Comparison of ENCODE assay signal across 25 cellular contexts in genomic region chr12:20409639-20410038, GRCh38. TPM values are rescaled to one million over a fixed set of nuclear protein-coding genes. Genes with fewer than 3 reads are reported as not detected.
A peak's percentile ranks its signal among the peaks of the same experiment; 100 is the strongest.
DNase-seq lines count a peak whose midpoint lies in the region; ATAC-seq, FAIRE-seq and TF ChIP-seq lines count a peak whose summit lies in the region.
"Had no signal": no experiment of that assay in that cellular context is flagged by ENCODE, and none has a peak within 500 bp of the region (broad histone marks: within the 10 kb centered on the region; RNA-seq: fewer than 3 reads in every experiment).

No MANE protein-coding gene starts in this region.

- H3K4me1 ChIP-seq in left ventricle myocardium inferior (peaks cover 94% of the 10 kb centered on the region), heart left ventricle (peaks cover 0 to 80% (median 20%) of the 10 kb centered on the region in 12 donors), H1 (replicated peaks in 1 of 4; ENCODE audit: control insufficient read depth in 3 of 4, insufficient read depth in 4 of 4, low read length in 3 of 4) (peaks cover 0 to 8% (median 7%) of the 10 kb centered on the region in 4 experiments; a peak in 5 of 7 replicates), neuron (ENCODE audit: insufficient read depth, low read length) (peaks cover 28% of the 10 kb centered on the region), ovary (ENCODE audit: insufficient read depth) (no peaks in the 10 kb centered on the region)
- H3K4me1 ChIP-seq: BE2C had no signal

- H3K27me3 Mint-ChIP-seq in nephron progenitor cell (ENCODE audit: low read depth, poor library complexity) = peaks cover 10% of the 10 kb centered on the region
- H3K27me3 Mint-ChIP-seq: CD4-positive, CD25-positive, alpha-beta regulatory T cell had no signal

- no peaks in the 10 kb centered on the region for H3K9me3 Mint-ChIP-seq in nephron progenitor cell

- CTCF ChIA-PET in H1 (lab: Charles Lee; ENCODE audit: partially characterized antibody) = interaction anchor here (0.7 to 1.1 kb wide), 2 partner anchors 73 to 215 kb away, joined by 3 to 5 read pairs; no protein-coding TSS in a partner anchor

- no peak for TF ChIP-seq RAD21 in H1 (IDR thresholded peaks at IDR 0.05 in 1 of 2, conservative IDR thresholded peaks at IDR 0.05 in 1 of 2; ENCODE audit: low read depth in 2 of 2, low read length in 2 of 2)

- intact Hi-C loops in left ventricle myocardium inferior (cut with micrococcal nuclease) (no loop called here), heart left ventricle (cut with DNase I) (no loop called here), ovary (cut with DNase I) (no loop called here)

- H3K9me3 ChIP-seq in left ventricle myocardium inferior (replicated peaks) = no peaks in the 10 kb centered on the region
- no peaks in the 10 kb centered on the region for H3K9me3 ChIP-seq in heart left ventricle
- H3K9me3 ChIP-seq in H1 (ENCODE audit: insufficient read depth in 2 of 2, low read depth in 1 of 2, low read length in 1 of 2) = no peaks in the 10 kb centered on the region
- no peaks in the 10 kb centered on the region for H3K9me3 ChIP-seq in neuron (ENCODE audit: low read length)
- no peaks in the 10 kb centered on the region for H3K9me3 ChIP-seq in ovary
- H3K9me3 ChIP-seq: BE2C had no signal

- H3K27ac ChIP-seq in left ventricle myocardium inferior (replicated peaks) (peak overlapping the region; percentile 26), heart left ventricle (peak overlapping the region in 2 of 12 donors; percentile 14 to 18), H1 (ENCODE audit: low read depth, low read length) (no peak overlapping the region), ovary (no peak overlapping the region)
- H3K27ac ChIP-seq: 22Rv1 had no signal

- no peak overlapping the region for H2AFZ ChIP-seq in H1 (ENCODE audit: low read length)
- H2AFZ ChIP-seq in neuron (ENCODE audit: low read depth, low read length) = peak overlapping the region; percentile 0

- no peak overlapping the region for H3K18ac ChIP-seq in H1 (ENCODE audit: extremely low read depth, low read length)

- no peak overlapping the region for H3K23ac ChIP-seq in H1 (ENCODE audit: insufficient read length)

- H3K36me3 ChIP-seq in left ventricle myocardium inferior (no peaks in the 10 kb centered on the region), heart left ventricle (no peaks in the 10 kb centered on the region), H1 (ENCODE audit: control insufficient read depth in 2 of 4, insufficient read depth in 4 of 4, low read length in 3 of 4) (no peaks in the 10 kb centered on the region), neuron (ENCODE audit: insufficient read depth, low read length) (no peaks in the 10 kb centered on the region), ovary (no peaks in the 10 kb centered on the region)
- H3K36me3 ChIP-seq: BE2C had no signal

- H3K4me3 ChIP-seq in left ventricle myocardium inferior (peak overlapping the region; percentile 5), heart left ventricle (no peak overlapping the region), H1 (ENCODE audit: extremely low read depth in 1 of 4, insufficient read depth in 2 of 4, low read depth in 3 of 4, low read length in 4 of 4) (no peak overlapping the region), neuron (ENCODE audit: low read length) (no peak overlapping the region), ovary (no peak overlapping the region)
- H3K4me3 ChIP-seq: K562 had no signal

- no peak overlapping the region for H3K14ac ChIP-seq in H1 (ENCODE audit: insufficient read length)

- H2BK120ac ChIP-seq in H1 (replicated peaks; ENCODE audit: low read depth, low read length) = no peak overlapping the region

- H2BK20ac ChIP-seq in H1 (ENCODE audit: low read length) = no peak overlapping the region

- no peak for ATAC-seq in heart left ventricle
- ATAC-seq: K562, Right ventricle myocardium inferior had no signal

- no peak for FAIRE-seq in H1 (lab: Jason Lieb, UNC)
- FAIRE-seq: K562, RCC 7860 had no signal

- H3K4me2 ChIP-seq in H1 (ENCODE audit: insufficient read depth in 1 of 2, low read depth in 2 of 2, low read length in 2 of 2) = no peak overlapping the region

- TF ChIP-seq POLR2A in heart left ventricle (IDR thresholded peaks at IDR 0.05) (no peak), H1 (IDR thresholded peaks at IDR 0.05; ENCODE audit: control extremely low read depth in 1 of 2, low read depth in 2 of 2, low read length in 2 of 2) (no peak), ovary (IDR thresholded peaks at IDR 0.05) (no peak)

- no peaks in the 10 kb centered on the region for H4K20me1 ChIP-seq in H1 (replicated peaks in 1 of 2; ENCODE audit: control insufficient read depth in 1 of 2, insufficient read depth in 2 of 2, low read length in 2 of 2)

- no peak for TF ChIP-seq EP300 in H1 (IDR thresholded peaks at IDR 0.05; ENCODE audit: borderline replicate concordance in 1 of 2, low read depth in 2 of 2, low read length in 2 of 2)
- TF ChIP-seq EP300 in ovary (IDR thresholded peaks at IDR 0.05) = no peak

- DNase-seq in left ventricle myocardium inferior (no peak), heart left ventricle (no peak), H1 (ENCODE audit: low read depth in 1 of 2, low spot score in 2 of 2) (no peak), HK-2 (ENCODE audit: unreplicated experiment) (no peak), SIG-M5 treated with dmso at 0.1 percent for 504 hours (lab: John Stamatoyannopoulos, UW; ENCODE audit: unreplicated experiment) (no peak), nephron progenitor cell (no peak), ovary (no peak)
- DNase-seq: BE2C; CD4-positive, CD25-positive, alpha-beta regulatory T cell; COR-L47; DMS 273 treated with DMSO at 0.1 percent for 48 hours; DND-41; H7; MV-4-11; NCI-H187 treated with DMSO at 0.1 percent for 48 hours; NCI-H2227 treated with DMSO at 0.1 percent for 48 hours; NCI-H510A treated with DMSO at 0.1 percent for 48 hours; NCI-H774 had no signal

- no peak overlapping the region for H3K4me3 Mint-ChIP-seq in nephron progenitor cell
- H3K4me3 Mint-ChIP-seq: CD4-positive, CD25-positive, alpha-beta regulatory T cell had no signal

- TF ChIP-seq CTCF in left ventricle myocardium inferior (IDR thresholded peaks at IDR 0.05; ENCODE audit: borderline replicate concordance) = no peak
- TF ChIP-seq CTCF in heart left ventricle (IDR thresholded peaks at IDR 0.05) = no peak
- no peak for TF ChIP-seq CTCF in H1 (IDR thresholded peaks at IDR 0.05; ENCODE audit: control extremely low read depth in 1 of 3, insufficient read depth in 1 of 3, low read depth in 1 of 3, low read length in 3 of 3)
- TF ChIP-seq CTCF in nephron progenitor cell (IDR thresholded peaks at IDR 0.05) = no peak
- no peak for TF ChIP-seq CTCF in ovary (IDR thresholded peaks at IDR 0.05)

- no peak overlapping the region for H2BK5ac ChIP-seq in H1 (ENCODE audit: low read depth, low read length)

- no peaks in the 10 kb centered on the region for H3K27me3 ChIP-seq in left ventricle myocardium inferior (ENCODE audit: low read depth)
- H3K27me3 ChIP-seq in heart left ventricle = no peaks in the 10 kb centered on the region
- no peaks in the 10 kb centered on the region for H3K27me3 ChIP-seq in H1 (replicated peaks in 1 of 4; ENCODE audit: control insufficient read depth in 3 of 4, extremely low read depth in 1 of 4, insufficient read depth in 3 of 4, low read length in 3 of 4)
- no peaks in the 10 kb centered on the region for H3K27me3 ChIP-seq in neuron (ENCODE audit: insufficient read depth, low read length)
- no peaks in the 10 kb centered on the region for H3K27me3 ChIP-seq in ovary
- H3K27me3 ChIP-seq: BE2C had no signal

- 77 to 92% (median 83%) methylated on average over 1 of the region's 1 CpG for WGBS in heart left ventricle, 4 donors
- WGBS in H1 (ENCODE audit: extremely low coverage in 1 of 2, insufficient coverage in 1 of 2, insufficient read length in 1 of 2, insufficient replicate concordance in 2 of 2, low coverage in 1 of 2, low lambda C conversion rate in 2 of 2, missing lambda C conversion rate in 1 of 2), 2 experiments = 83% methylated on average over 1 of the region's 1 CpG; no CpG with 5 or more reads in 1 of the 2 experiments
- WGBS in ovary, 3 donors = 66 to 85% (median 77%) methylated on average over 1 of the region's 1 CpG

- H4K5ac ChIP-seq in H1 (ENCODE audit: insufficient read length, low read depth, low read length) = no peak overlapping the region

- no peak overlapping the region for H3K27ac Mint-ChIP-seq in nephron progenitor cell
- H3K27ac Mint-ChIP-seq: CD4-positive, CD25-positive, alpha-beta regulatory T cell had no signal

- H2BK15ac ChIP-seq in H1 (ENCODE audit: low read length) = no peak overlapping the region

- H3K4me1 Mint-ChIP-seq in nephron progenitor cell = no peaks in the 10 kb centered on the region
- H3K4me1 Mint-ChIP-seq: CD4-positive, CD25-positive, alpha-beta regulatory T cell had no signal

- no peaks in the 10 kb centered on the region for H3K79me1 ChIP-seq in H1 (ENCODE audit: low read depth, low read length)

- no peak overlapping the region for H2BK12ac ChIP-seq in H1 (ENCODE audit: low read depth, low read length)

- H3K9ac ChIP-seq in H1 (replicated peaks in 1 of 4; ENCODE audit: extremely low read depth in 1 of 4, low read depth in 3 of 4, low read length in 3 of 4) = no peak overlapping the region

- no peak overlapping the region for H3K56ac ChIP-seq in H1 (replicated peaks; ENCODE audit: insufficient read length, low read depth, low read length)

- no peak overlapping the region for H4K8ac ChIP-seq in H1 (ENCODE audit: extremely low read depth, insufficient read depth, low read length)

- H3K36me3 Mint-ChIP-seq in nephron progenitor cell (ENCODE audit: low read depth) = no peaks in the 10 kb centered on the region
- H3K36me3 Mint-ChIP-seq: CD4-positive, CD25-positive, alpha-beta regulatory T cell had no signal

- no peak overlapping the region for H3K4ac ChIP-seq in H1 (replicated peaks; ENCODE audit: insufficient read length, low read depth, low read length)

- no peaks in the 10 kb centered on the region for H3K79me2 ChIP-seq in H1 (ENCODE audit: control insufficient read depth in 1 of 2, insufficient read depth in 2 of 2, low read length in 2 of 2)

- H3K23me2 ChIP-seq in H1 (ENCODE audit: low read depth, low read length) = no peaks in the 10 kb centered on the region

- POLR2A ChIA-PET in H1 (lab: Charles Lee; ENCODE audit: partially characterized antibody) = interaction anchor here (0.8 kb wide), 1 partner anchor 8 kb away, joined by 3 read pairs; no protein-coding TSS in a partner anchor

- H4K91ac ChIP-seq in H1 (replicated peaks; ENCODE audit: insufficient read length, low read length) = no peak overlapping the region

- H2AK5ac ChIP-seq in H1 (ENCODE audit: low read depth, low read length) = no peak overlapping the region

RNA-seq across cellular contexts. Expression of gene PDE3A, which starts 41.3 kb away (rescaled TPM):
- total RNA-seq in left ventricle myocardium inferior (161 TPM), heart left ventricle (100 to 1,000 TPM; 129 to 295 (median 214) TPM), ovary (10 to 100 TPM in 1 of 7 donors, 1 to 10 TPM in 6; 3.7 to 11.1 (median 7.1) TPM)
- polyA plus RNA-seq in heart left ventricle (10 to 100 TPM; 44.5 to 46.7 TPM), H1 (2011; rRNA removed) (0.91 and 1.4 TPM in 2 replicates), ovary (10 to 100 TPM in 1 of 2 donors, 1 to 10 TPM in 1; 4.8 to 15.2 TPM)
- total RNA-seq in H1 (2021; fragmentation: NEBNext Ultra II Directional; extraction: Animal tissue kit (Norgen Biotek cat#: 25700)) = 3.3 and 3.4 TPM in 2 replicates
- 1.4 TPM for polyA plus RNA-seq in H1 (2011; cell fraction: cytosol; rRNA removed)
- polyA plus RNA-seq in H1 (2011; cell fraction: nucleus; rRNA removed) = 1.3 TPM
- 1.4 to 2.6 TPM (median 1.7 TPM) in 4 replicates for polyA plus RNA-seq in H1 (2012, experiment 1 of 2)
- polyA plus RNA-seq in H1 (2012, experiment 2 of 2) = 0.10 TPM
- 1.7 TPM for polyA plus RNA-seq in H1 (2013, experiment 1 of 2)
- 1.7 TPM for polyA plus RNA-seq in H1 (2013, experiment 2 of 2)
- polyA minus RNA-seq in H1 (2011; rRNA and poly(A)+ RNA removed) = 8.4 and 11.5 TPM in 2 replicates
- 5.0 TPM for polyA minus RNA-seq in H1 (2011; cell fraction: cytosol; rRNA and poly(A)+ RNA removed)
- 9.2 TPM for polyA minus RNA-seq in H1 (2011; cell fraction: nucleus; rRNA and poly(A)+ RNA removed)
- total RNA-seq: G401, OCI-LY7 had no signal
- polyA plus RNA-seq: K562 had no signal

Comparison
In these comparisons a context has a peak if more than half of its experiments do, and no peak if none do; other contexts are left out.
1. RNA of gene PDE3A, which starts 41.3 kb away (total RNA-seq): 129 to 295 TPM in heart left ventricle and 161 TPM in left ventricle myocardium inferior (single experiment); 3.7 to 11.1 TPM in ovary and 3.3 to 3.4 TPM in H1; every median in the first group is over 10 times any median in the second.